ENCODE assay signal across 8 cellular contexts in the genomic region with DNA sequence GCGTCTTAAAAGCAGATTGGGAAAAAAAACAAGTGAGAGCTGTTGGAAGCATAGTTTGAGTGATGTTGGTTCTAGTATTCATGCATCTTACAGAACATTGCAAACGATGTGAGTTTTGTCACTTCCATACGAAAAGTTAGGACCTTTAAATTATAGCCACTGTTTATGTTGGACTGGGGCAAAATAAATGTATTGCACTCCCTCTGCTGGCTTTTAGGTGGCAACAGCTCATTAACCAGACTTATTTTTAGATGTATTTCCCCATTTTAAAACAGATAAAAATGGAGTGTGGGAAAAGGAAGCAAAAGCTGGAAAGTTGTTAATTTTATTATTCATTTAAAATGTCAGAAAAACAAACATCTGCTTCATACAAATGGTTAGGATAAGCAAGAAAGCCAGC.
DNase-seq lines count a peak whose midpoint lies in the region; ATAC-seq, FAIRE-seq and TF ChIP-seq lines count a peak whose summit lies in the region.

No MANE protein-coding gene starts in this region.

- H3K27me3 ChIP-seq in A673 (replicated peaks; ENCODE audit: insufficient read depth, low read depth, low read length, poor library complexity) (no peaks in the 10 kb centered on the region), Panc1 (ENCODE audit: control insufficient read depth, insufficient read depth, low read length) (no peaks in the 10 kb centered on the region)

- H3K27ac Mint-ChIP-seq in activated naive CD8-positive, alpha-beta T cell treated with anti-CD3 and anti-CD28 coated beads, Interleukin-2, amount 50 U/mL, for 24 hours = no peak overlapping the region

- H3K9me3 ChIP-seq in A673 (ENCODE audit: low read depth, low read length, poor library complexity, severe bottlenecking) (no peaks in the 10 kb centered on the region), Panc1 (ENCODE audit: control insufficient read depth, insufficient read depth, low read depth, low read length) (no peaks in the 10 kb centered on the region)

- peak; percentile 69 for FAIRE-seq in frontal cortex (lab: Jason Lieb, UNC)

- intact Hi-C loops in A673 (cut with micrococcal nuclease; ENCODE audit: unreplicated experiment) (loop anchor here (1.0 to 10.0 kb wide), 4 partner anchors 136 to 817 kb away; no protein-coding TSS in a partner anchor), Panc1 (cut with micrococcal nuclease; ENCODE audit: unreplicated experiment) (loop anchor here (5.0 kb wide), 1 partner anchor 134 kb away; no protein-coding TSS in a partner anchor), sciatic nerve (cut with DNase I) (no loop called here)

- no peaks in the 10 kb centered on the region for H3K36me3 Mint-ChIP-seq in activated naive CD8-positive, alpha-beta T cell treated with anti-CD3 and anti-CD28 coated beads, Interleukin-2, amount 50 U/mL, for 24 hours (ENCODE audit: low read depth)

- H3K4me1 ChIP-seq in A673 (ENCODE audit: insufficient read depth, low read length, poor library complexity, severe bottlenecking) (peaks cover 3% of the 10 kb centered on the region), Panc1 (ENCODE audit: control insufficient read depth, insufficient read depth, low read length) (no peaks in the 10 kb centered on the region)

- DNase-seq in A673 (ENCODE audit: low spot score) = peak; percentile 58
- DNase-seq in Panc1 (ENCODE audit: low read depth, low spot score) = no peak
- DNase-seq in frontal cortex (ENCODE audit: low spot score in 2 of 2) = peak in 1 of 2 donors; percentile 3
- no peak for DNase-seq in sciatic nerve (ENCODE audit: low spot score)
- DNase-seq in activated naive CD8-positive, alpha-beta T cell treated with anti-CD3 and anti-CD28 coated beads, Interleukin-2, amount 50 U/mL, for 24 hours = no peak

- H3K4me1 Mint-ChIP-seq in activated naive CD8-positive, alpha-beta T cell treated with anti-CD3 and anti-CD28 coated beads, Interleukin-2, amount 50 U/mL, for 24 hours = peaks cover under 1% of the 10 kb centered on the region

- TF ChIP-seq CTCF in A673 (conservative IDR thresholded peaks at IDR 0.05; ENCODE audit: low read depth, low read length) (peak; percentile 79), GM12875 (IDR thresholded peaks at IDR 0.05; ENCODE audit: borderline replicate concordance, insufficient read depth, low read depth, low read length) (0 out of 2 replicates have a peak, but pooled peaks have one; percentile 3), Panc1 (IDR thresholded peaks at IDR 0.05) (peak; percentile 57; the same call in 1 of the 2 replicates)

- H3K36me3 ChIP-seq in A673 (ENCODE audit: insufficient read depth, low read length, poor library complexity, severe bottlenecking) (no peaks in the 10 kb centered on the region), Panc1 (ENCODE audit: control insufficient read depth, insufficient read depth, low read length) (no peaks in the 10 kb centered on the region)

- no peaks in the 10 kb centered on the region for H3K27me3 Mint-ChIP-seq in activated naive CD8-positive, alpha-beta T cell treated with anti-CD3 and anti-CD28 coated beads, Interleukin-2, amount 50 U/mL, for 24 hours

- in situ Hi-C loops in Panc1 (cut with HindIII; ENCODE audit: low pct_unique_long_range_greater_than_20kb, low sequenced_read_pairs) = no loop called here

- CTCF ChIA-PET in A673 (lab: Charles Lee) = interaction anchor here (0.7 to 1.9 kb wide), 8 partner anchors 125 to 818 kb away, joined by 3 to 12 read pairs (median 3); no protein-coding TSS in a partner anchor
- CTCF ChIA-PET in Panc1 (lab: Charles Lee) = interaction anchor here (0.7 to 0.8 kb wide), 2 partner anchors 33 to 136 kb away, joined by 3 read pairs; no protein-coding TSS in a partner anchor

- no peak overlapping the region for H3K4me3 Mint-ChIP-seq in activated naive CD8-positive, alpha-beta T cell treated with anti-CD3 and anti-CD28 coated beads, Interleukin-2, amount 50 U/mL, for 24 hours

- no peak overlapping the region for H3K27ac ChIP-seq in A673 (ENCODE audit: low read depth, low read length, poor library complexity, severe bottlenecking)
- no peak overlapping the region for H3K27ac ChIP-seq in Panc1 (ENCODE audit: low read length)

- ATAC-seq in Panc1 (no peak), sciatic nerve (no peak), GM18502 (IDR thresholded peaks at IDR 0.05; ENCODE audit: poor library complexity, unreplicated experiment) (no peak), HG02981 (IDR thresholded peaks at IDR 0.05; ENCODE audit: unreplicated experiment) (no peak)
- ATAC-seq in activated naive CD8-positive, alpha-beta T cell treated with anti-CD3 and anti-CD28 coated beads, Interleukin-2, amount 50 U/mL, for 24 hours = no peak

- H3K9me3 Mint-ChIP-seq in activated naive CD8-positive, alpha-beta T cell treated with anti-CD3 and anti-CD28 coated beads, Interleukin-2, amount 50 U/mL, for 24 hours = no peaks in the 10 kb centered on the region

- no TSS peak for BruUV-seq in A673 (replicated peaks; lab: Mats Ljungman, UMichigan)
- no TSS peak for BruUV-seq in Panc1 (replicated peaks; lab: Mats Ljungman, UMichigan)

- H3K4me3 ChIP-seq in A673 (ENCODE audit: low read depth, low read length, poor library complexity, severe bottlenecking) = no peak overlapping the region
- no peak overlapping the region for H3K4me3 ChIP-seq in GM12875 (ENCODE audit: low read depth, low read length)
- H3K4me3 ChIP-seq in Panc1 (ENCODE audit: low read depth in 2 of 2, low read length in 2 of 2) = no peak overlapping the region

- POLR2A ChIA-PET in A673 (lab: Charles Lee; ENCODE audit: low non-redundant PET) (no interaction called here), Panc1 (lab: Charles Lee) (no interaction called here)

Comparison
In these comparisons a context has a peak if more than half of its experiments do, and no peak if none do; other contexts are left out.
1. CTCF ChIP-seq: peak in every context shown above with its lines; median percentile 79 in A673; 57 in Panc1; 3 in GM12875.